17 cellular contexts compared by ENCODE assay signal in the genomic region with DNA sequence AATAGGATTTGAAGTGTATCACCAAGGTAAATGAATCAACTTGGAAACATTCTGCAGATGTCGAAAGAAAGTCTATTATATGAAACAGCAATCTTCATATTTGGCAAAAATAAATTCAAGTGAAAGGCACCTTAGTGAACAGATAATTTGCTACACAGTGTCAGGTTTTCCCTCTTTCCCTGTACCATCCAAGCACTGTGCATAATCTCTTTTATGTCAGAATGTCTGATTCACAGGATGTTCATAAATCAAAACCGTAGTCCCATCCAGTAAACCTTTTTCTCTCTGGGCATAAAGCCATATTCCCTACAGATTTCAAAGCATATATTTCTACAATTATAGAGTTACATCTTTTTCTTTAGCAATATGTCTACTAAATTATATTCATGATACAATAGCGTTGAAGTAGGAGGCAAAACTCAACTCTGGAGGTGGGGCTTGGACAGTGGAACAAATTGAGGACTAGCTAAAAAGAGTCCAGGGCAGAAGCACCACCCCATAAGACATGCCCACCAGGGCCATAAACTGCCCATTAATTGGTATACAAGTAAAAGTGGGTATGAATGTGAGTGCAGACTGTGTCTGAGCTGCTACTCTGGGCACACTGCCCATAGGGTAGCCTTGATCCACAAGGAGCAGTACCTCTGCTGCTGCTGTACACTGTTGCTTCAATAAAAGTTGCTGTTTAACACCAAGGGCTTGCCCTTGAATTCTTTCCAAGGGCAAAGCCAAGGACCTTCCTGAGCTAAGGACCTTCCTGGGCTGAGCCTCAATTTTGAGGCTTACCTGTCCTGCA.
DNase-seq lines count a peak whose midpoint lies in the region; ATAC-seq and TF ChIP-seq lines count a peak whose summit lies in the region.
"Had no signal": no experiment of that assay in that cellular context is flagged by ENCODE, and none has a peak within 500 bp of the region (broad histone marks: within the 10 kb centered on the region; RNA-seq: fewer than 3 reads in every experiment).

No MANE protein-coding gene starts in this region.

- H4K91ac ChIP-seq in mesenchymal stem cell (ENCODE audit: low read length): no peak overlapping the region

- peak overlapping the region in 1 of 2 experiments; percentile 12 for H3K14ac ChIP-seq in mesenchymal stem cell (ENCODE audit: low read length in 2 of 2)

- H2BK5ac ChIP-seq in mesenchymal stem cell (ENCODE audit: low read depth, low read length, poor library complexity, severe bottlenecking): no peak overlapping the region

- H3K4me3 ChIP-seq in A673 (ENCODE audit: low read depth, low read length, poor library complexity, severe bottlenecking) (no peak overlapping the region), PC-3 (ENCODE audit: low read length) (no peak overlapping the region), mesenchymal stem cell (ENCODE audit: insufficient read depth in 1 of 2, low read depth in 1 of 2, low read length in 2 of 2) (no peak overlapping the region), psoas muscle (no peak overlapping the region), stomach (no peak overlapping the region)
- H3K4me3 ChIP-seq: BLaER1, GM23248 had no signal

- BruUV-seq in A673 (replicated peaks; lab: Mats Ljungman, UMichigan) (no TSS peak), PC-3 (replicated peaks; lab: Mats Ljungman, UMichigan) (no TSS peak)

- no peak overlapping the region for H2BK12ac ChIP-seq in mesenchymal stem cell (ENCODE audit: low read length in 2 of 2)

- H3K79me1 ChIP-seq in mesenchymal stem cell (replicated peaks; ENCODE audit: low read length, poor library complexity, severe bottlenecking): no peaks in the 10 kb centered on the region

- no peaks in the 10 kb centered on the region for H3K27me3 ChIP-seq in A673 (replicated peaks; ENCODE audit: insufficient read depth, low read depth, low read length, poor library complexity)
- H3K27me3 ChIP-seq in PC-3 (ENCODE audit: low read length): no peaks in the 10 kb centered on the region
- no peaks in the 10 kb centered on the region for H3K27me3 ChIP-seq in mesenchymal stem cell (ENCODE audit: control insufficient read depth in 1 of 2, insufficient read depth in 1 of 2, low read length in 2 of 2)
- H3K27me3 ChIP-seq in psoas muscle (ENCODE audit: insufficient read depth in 3 of 3, low read length in 2 of 3): peaks cover 0 to 4% (median 0%) of the 10 kb centered on the region in 3 donors
- peaks cover 0 to 6% (median 0%) of the 10 kb centered on the region in 3 donors for H3K27me3 ChIP-seq in stomach
- H3K27me3 ChIP-seq: BLaER1 had no signal

- H3K9ac ChIP-seq in PC-3 (ENCODE audit: low read length) (no peak overlapping the region), mesenchymal stem cell (ENCODE audit: low read length) (no peak overlapping the region)
- H3K9ac ChIP-seq: BLaER1, GM23248 had no signal

- H3K36me3 ChIP-seq in A673 (ENCODE audit: insufficient read depth, low read length, poor library complexity, severe bottlenecking) (no peaks in the 10 kb centered on the region), PC-3 (ENCODE audit: low read depth, low read length) (no peaks in the 10 kb centered on the region), mesenchymal stem cell (ENCODE audit: control insufficient read depth in 1 of 2, insufficient read depth in 2 of 2, low read depth in 1 of 2, low read length in 2 of 2) (no peaks in the 10 kb centered on the region), psoas muscle (ENCODE audit: insufficient read depth in 1 of 2, low read depth in 1 of 2) (no peaks in the 10 kb centered on the region), stomach (no peaks in the 10 kb centered on the region)
- H3K36me3 ChIP-seq: BLaER1 had no signal

- H4K8ac ChIP-seq in mesenchymal stem cell (ENCODE audit: low read length): peak overlapping the region; percentile 64

- CTCF ChIA-PET in A673 (lab: Charles Lee): no interaction called here
- CTCF ChIA-PET in HEK293T (lab: Yijun Ruan, JAX): no interaction called here
- CTCF ChIA-PET in PC-3 (lab: Charles Lee): no interaction called here

- H3K9me3 ChIP-seq in A673 (ENCODE audit: low read depth, low read length, poor library complexity, severe bottlenecking): no peaks in the 10 kb centered on the region
- no peaks in the 10 kb centered on the region for H3K9me3 ChIP-seq in PC-3 (ENCODE audit: low read length)
- H3K9me3 ChIP-seq in mesenchymal stem cell (ENCODE audit: control insufficient read depth, low read length): no peaks in the 10 kb centered on the region
- H3K9me3 ChIP-seq in psoas muscle: no peaks in the 10 kb centered on the region
- no peaks in the 10 kb centered on the region for H3K9me3 ChIP-seq in stomach
- H3K9me3 ChIP-seq: Caco-2 had no signal

- H3K23ac ChIP-seq in mesenchymal stem cell (ENCODE audit: low read length in 2 of 2): no peak overlapping the region

- no peak overlapping the region for H3K4ac ChIP-seq in mesenchymal stem cell (ENCODE audit: low read depth in 1 of 2, low read length in 2 of 2)

- H3K4me2 ChIP-seq in PC-3 (ENCODE audit: low read length): no peak overlapping the region
- no peak overlapping the region for H3K4me2 ChIP-seq in mesenchymal stem cell (ENCODE audit: low read length, poor library complexity, severe bottlenecking)
- H3K4me2 ChIP-seq: BLaER1 had no signal

- H3K79me2 ChIP-seq in PC-3 (ENCODE audit: low read length): no peaks in the 10 kb centered on the region

- no peak overlapping the region for H3K18ac ChIP-seq in mesenchymal stem cell (ENCODE audit: low read depth in 1 of 2, low read length in 2 of 2)

- DNase-seq in A673 (ENCODE audit: low spot score) (peak; percentile 11), HEK293T (ENCODE audit: extremely low spot score) (no peak), PC-3 (peak; percentile 24), mesenchymal stem cell (no peak), psoas muscle (no peak), stomach (no peak)
- DNase-seq: Caco-2; CD4-positive, CD25-positive, alpha-beta regulatory T cell; CD8-positive, alpha-beta T cell; DMS153; DND-41; GM23248; H7; HCEC 1CT had no signal

- H2AFZ ChIP-seq in PC-3 (ENCODE audit: low read length) (no peak overlapping the region), mesenchymal stem cell (ENCODE audit: low read depth, low read length) (no peak overlapping the region)
- H2AFZ ChIP-seq: GM23248 had no signal

- no peaks in the 10 kb centered on the region for H3F3A ChIP-seq in PC-3 (ENCODE audit: low read length, unreplicated experiment)

- H3K4me1 ChIP-seq in A673 (ENCODE audit: insufficient read depth, low read length, poor library complexity, severe bottlenecking): peaks cover 8% of the 10 kb centered on the region
- no peaks in the 10 kb centered on the region; the same call in 1 of the 2 replicates for H3K4me1 ChIP-seq in PC-3 (ENCODE audit: insufficient read depth, low read length)
- H3K4me1 ChIP-seq in mesenchymal stem cell (ENCODE audit: control insufficient read depth, insufficient read depth, low read depth, low read length): no peaks in the 10 kb centered on the region
- no peaks in the 10 kb centered on the region for H3K4me1 ChIP-seq in psoas muscle
- no peaks in the 10 kb centered on the region for H3K4me1 ChIP-seq in stomach
- H3K4me1 ChIP-seq: Caco-2 had no signal

- H4K20me1 ChIP-seq in PC-3 (ENCODE audit: low read length): no peaks in the 10 kb centered on the region
- H4K20me1 ChIP-seq: BLaER1 had no signal

- H2AK5ac ChIP-seq in mesenchymal stem cell (ENCODE audit: low read length, severe bottlenecking): no peak overlapping the region

- TF ChIP-seq POLR2A in stomach (IDR thresholded peaks at IDR 0.05): no peak

- intact Hi-C loops in A673 (cut with micrococcal nuclease; ENCODE audit: unreplicated experiment) (no loop called here), PC-3 (cut with micrococcal nuclease) (no loop called here), psoas muscle (cut with DNase I) (no loop called here), stomach (cut with DNase I; ENCODE audit: low total_unique reads) (no loop called here)

- no peak overlapping the region for H2BK120ac ChIP-seq in mesenchymal stem cell (ENCODE audit: low read depth, low read length)

- H3K27ac ChIP-seq in A673 (ENCODE audit: low read depth, low read length, poor library complexity, severe bottlenecking) (no peak overlapping the region), PC-3 (ENCODE audit: low read length) (no peak overlapping the region), mesenchymal stem cell (ENCODE audit: low read length, poor library complexity, severe bottlenecking) (no peak overlapping the region), psoas muscle (no peak overlapping the region), stomach (no peak overlapping the region)
- H3K27ac ChIP-seq: BLaER1, C4-2B, GM23248 had no signal

- 93% methylated on average over 3 of the region's 3 CpGs for WGBS in mesenchymal stem cell
- 77 to 82% (median 77%) methylated on average over 3 of the region's 3 CpGs for WGBS in psoas muscle, 3 donors
- WGBS in stomach, 5 donors: 82 to 93% (median 89%) methylated on average over 3 of the region's 3 CpGs

- POLR2A ChIA-PET in A673 (lab: Charles Lee; ENCODE audit: low non-redundant PET): no interaction called here
- POLR2A ChIA-PET in HEK293T (lab: Yijun Ruan, JAX): no interaction called here
- POLR2A ChIA-PET in PC-3 (lab: Charles Lee; ENCODE audit: unreplicated experiment): interaction anchor here (0.6 kb wide), 1 partner anchor 68 kb away, joined by 3 read pairs; no protein-coding TSS in a partner anchor

- no peak overlapping the region for H2BK15ac ChIP-seq in mesenchymal stem cell (ENCODE audit: low read depth, poor library complexity, severe bottlenecking)

- ATAC-seq in PC-3: peak; percentile 86
- no peak for ATAC-seq in psoas muscle
- no peak for ATAC-seq in GM19035 (IDR thresholded peaks at IDR 0.05; ENCODE audit: unreplicated experiment)
- ATAC-seq: CD8-positive, alpha-beta T cell had no signal

- TF ChIP-seq CTCF in A673 (conservative IDR thresholded peaks at IDR 0.05; ENCODE audit: low read depth, low read length): no peak
- no peak for TF ChIP-seq CTCF in PC-3 (conservative IDR thresholded peaks at IDR 0.05; ENCODE audit: low read depth, low read length)
- no peak for TF ChIP-seq CTCF in psoas muscle (IDR thresholded peaks at IDR 0.05)
- no peak for TF ChIP-seq CTCF in stomach (IDR thresholded peaks at IDR 0.05)

- no peaks in the 10 kb centered on the region for H3K9me2 ChIP-seq in PC-3 (replicated peaks; ENCODE audit: low read length)

- TF ChIP-seq EP300 in stomach (IDR thresholded peaks at IDR 0.05): no peak

TF ChIP-seq in HEK293T, 16 proteins besides CTCF, POLR2A, EP300 and RAD21:
- TF ChIP-seq, protein P1, sequence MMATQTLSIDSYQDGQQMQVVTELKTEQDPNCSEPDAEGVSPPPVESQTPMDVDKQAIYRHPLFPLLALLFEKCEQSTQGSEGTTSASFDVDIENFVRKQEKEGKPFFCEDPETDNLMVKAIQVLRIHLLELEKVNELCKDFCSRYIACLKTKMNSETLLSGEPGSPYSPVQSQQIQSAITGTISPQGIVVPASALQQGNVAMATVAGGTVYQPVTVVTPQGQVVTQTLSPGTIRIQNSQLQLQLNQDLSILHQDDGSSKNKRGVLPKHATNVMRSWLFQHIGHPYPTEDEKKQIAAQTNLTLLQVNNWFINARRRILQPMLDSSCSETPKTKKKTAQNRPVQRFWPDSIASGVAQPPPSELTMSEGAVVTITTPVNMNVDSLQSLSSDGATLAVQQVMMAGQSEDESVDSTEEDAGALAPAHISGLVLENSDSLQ (IDR thresholded peaks at IDR 0.05): peak; percentile 34; the same call in 1 of the 2 replicates
- no peak for TF ChIP-seq TARDBP (IDR thresholded peaks at IDR 0.05)

Comparison
In these comparisons a context has a peak if more than half of its experiments do, and no peak if none do; other contexts are left out.
1. DNase-seq: peak in A673 (single experiment) and PC-3 (single experiment); none in HEK293T (single experiment), mesenchymal stem cell (single experiment), psoas muscle (0 of 2) and stomach (single experiment).